9 cellular contexts compared by ENCODE assay signal in genomic region chr19:44024900-44025216, GRCh38. TPM values are rescaled to one million over a fixed set of nuclear protein-coding genes. Genes with fewer than 3 reads are reported as not detected.
DNase-seq lines count a peak whose midpoint lies in the region; ATAC-seq, FAIRE-seq and TF ChIP-seq lines count a peak whose summit lies in the region.
"Had no signal": no experiment of that assay in that cellular context is flagged by ENCODE, and none has a peak within 500 bp of the region (broad histone marks: within the 10 kb centered on the region; RNA-seq: fewer than 3 reads in every experiment).

No MANE protein-coding gene starts in this region.

- no peak for TF ChIP-seq CTCF in GM12878 (IDR thresholded peaks at IDR 0.05 in 2 of 3, conservative IDR thresholded peaks at IDR 0.05 in 1 of 3; ENCODE audit: control insufficient read depth in 2 of 3, extremely low read depth in 1 of 3, insufficient read depth in 1 of 3, low read depth in 3 of 3, low read length in 3 of 3)
- no peak for TF ChIP-seq CTCF in upper lobe of right lung (IDR thresholded peaks at IDR 0.05)

- H3K27ac ChIP-seq in GM12878 (ENCODE audit: control insufficient read depth, insufficient read depth) (no peak overlapping the region; the same call in 1 of the 2 replicates), upper lobe of right lung (peak overlapping the region; percentile 62), small intestine (ENCODE audit: low read depth in 1 of 2, low read length in 1 of 2) (no peak overlapping the region)

- H3K4me3 Mint-ChIP-seq in activated naive CD4-positive, alpha-beta T cell treated with anti-CD3 and anti-CD28 coated beads, Interleukin-2, amount 10 ng/mL, durations not matched to agents 7 days and 5 days = peak overlapping the region; percentile 92
- peak overlapping the region; percentile 98 for H3K4me3 Mint-ChIP-seq in memory B cell

- H3K4me3 ChIP-seq in GM12878 (peak overlapping the region; percentile 77; the same call in 1 of the 2 replicates), upper lobe of right lung (peak overlapping the region; percentile 79), small intestine (ENCODE audit: low read depth in 1 of 2, low read length in 2 of 2) (peak overlapping the region in 1 of 2 donors; percentile 70)

- no peaks in the 10 kb centered on the region for H3K4me1 ChIP-seq in GM12878 (ENCODE audit: control insufficient read depth, insufficient read depth, low read length)
- peaks cover 5% of the 10 kb centered on the region for H3K4me1 ChIP-seq in upper lobe of right lung
- H3K4me1 ChIP-seq in small intestine (ENCODE audit: control insufficient read depth in 2 of 2, insufficient read depth in 1 of 2, low read depth in 1 of 2, low read length in 1 of 2) = peaks cover 0 to 4% of the 10 kb centered on the region in 2 donors

- peaks cover 38% of the 10 kb centered on the region for H3K9me3 Mint-ChIP-seq in activated naive CD4-positive, alpha-beta T cell treated with anti-CD3 and anti-CD28 coated beads, Interleukin-2, amount 10 ng/mL, durations not matched to agents 7 days and 5 days
- peaks cover 27% of the 10 kb centered on the region for H3K9me3 Mint-ChIP-seq in memory B cell

- H3K9ac ChIP-seq in GM12878 (ENCODE audit: control insufficient read depth, insufficient read depth, low read length) = peak overlapping the region; percentile 70; the same call in 1 of the 2 replicates

- WGBS in GM12878 (ENCODE audit: insufficient coverage, insufficient replicate concordance, low lambda C conversion rate, missing lambda C conversion rate) = 59% methylated on average over 4 of the region's 4 CpGs
- 40 to 51% (median 45%) methylated on average over 4 of the region's 4 CpGs for WGBS in small intestine, 3 donors

- H4K20me1 ChIP-seq in GM12878 (ENCODE audit: control insufficient read depth, insufficient read depth) = no peaks in the 10 kb centered on the region

- H2AFZ ChIP-seq in GM12878 (ENCODE audit: control insufficient read depth, low read depth, low read length) = peak overlapping the region; percentile 99

- H3K4me2 ChIP-seq in GM12878 (ENCODE audit: control insufficient read depth, insufficient read depth) = peak overlapping the region; percentile 82

- H3K27me3 Mint-ChIP-seq in activated naive CD4-positive, alpha-beta T cell treated with anti-CD3 and anti-CD28 coated beads, Interleukin-2, amount 10 ng/mL, durations not matched to agents 7 days and 5 days = no peaks in the 10 kb centered on the region
- H3K27me3 Mint-ChIP-seq in memory B cell = peaks cover under 1% of the 10 kb centered on the region

- no TSS peak for BruUV-seq in GM12878 (replicated peaks; lab: Mats Ljungman, UMichigan)

- TF ChIP-seq RAD21 in GM12878 (IDR thresholded peaks at IDR 0.05; ENCODE audit: insufficient read depth, low read depth, low read length) = no peak

- peaks cover 43% of the 10 kb centered on the region for H3K36me3 Mint-ChIP-seq in activated naive CD4-positive, alpha-beta T cell treated with anti-CD3 and anti-CD28 coated beads, Interleukin-2, amount 10 ng/mL, durations not matched to agents 7 days and 5 days
- peaks cover 37% of the 10 kb centered on the region for H3K36me3 Mint-ChIP-seq in memory B cell

- CTCF ChIA-PET in activated naive CD4-positive, alpha-beta T cell treated with anti-CD3 and anti-CD28 coated beads, Interleukin-2, amount 10 ng/mL, durations not matched to agents 7 days and 5 days (lab: Charles Lee) = no interaction called here
- CTCF ChIA-PET in GM12878 (lab: Yijun Ruan, JAX) = interaction anchor here (1.0 to 1.4 kb wide), 3 partner anchors 21 to 90 kb away, joined by 3 to 4 read pairs (median 4); partner anchors contain the start of gene ZNF45

- POLR2A ChIA-PET in GM12878 (lab: Charles Lee) = no interaction called here

- H3K79me2 ChIP-seq in GM12878 (ENCODE audit: control insufficient read depth, insufficient read depth, low read length) = no peaks in the 10 kb centered on the region; the same call in 1 of the 2 replicates

- H3K27ac Mint-ChIP-seq in activated naive CD4-positive, alpha-beta T cell treated with anti-CD3 and anti-CD28 coated beads, Interleukin-2, amount 10 ng/mL, durations not matched to agents 7 days and 5 days = peak overlapping the region; percentile 82
- H3K27ac Mint-ChIP-seq in memory B cell = peak overlapping the region; percentile 79

- no peak for FAIRE-seq in GM12878 (lab: Jason Lieb, UNC)
- no peak for FAIRE-seq in small intestine (lab: Jason Lieb, UNC)
- FAIRE-seq: G401.6 had no signal

- TF ChIP-seq POLR2A in GM12878 (IDR thresholded peaks at IDR 0.05; ENCODE audit: low read depth, low read length) = no peak

- H3K9me3 ChIP-seq in GM12878 (replicated peaks; ENCODE audit: control insufficient read depth, insufficient read depth, low read length) (peaks cover 4% of the 10 kb centered on the region; the same call in 1 of the 3 replicates), upper lobe of right lung (peaks cover 5% of the 10 kb centered on the region), small intestine (ENCODE audit: control insufficient read depth, low read depth) (no peaks in the 10 kb centered on the region)

- TF ChIP-seq EP300 in GM12878 (IDR thresholded peaks at IDR 0.05; ENCODE audit: borderline replicate concordance in 1 of 2, control insufficient read depth in 1 of 2, low read depth in 2 of 2, low read length in 2 of 2) = no peak

- peaks cover 18% of the 10 kb centered on the region for H3K4me1 Mint-ChIP-seq in activated naive CD4-positive, alpha-beta T cell treated with anti-CD3 and anti-CD28 coated beads, Interleukin-2, amount 10 ng/mL, durations not matched to agents 7 days and 5 days
- peaks cover 19% of the 10 kb centered on the region for H3K4me1 Mint-ChIP-seq in memory B cell

- H3K27me3 ChIP-seq in GM12878 (replicated peaks in 1 of 2; ENCODE audit: control insufficient read depth in 2 of 2, insufficient read depth in 2 of 2, low read length in 1 of 2) (no peaks in the 10 kb centered on the region), upper lobe of right lung (no peaks in the 10 kb centered on the region), small intestine (ENCODE audit: control insufficient read depth in 2 of 2, insufficient read depth in 2 of 2, low read length in 2 of 2) (no peaks in the 10 kb centered on the region)

- H3K36me3 ChIP-seq in GM12878 (ENCODE audit: control insufficient read depth in 2 of 2, insufficient read depth in 2 of 2, low read length in 1 of 2) (peaks cover 0 to 1% of the 10 kb centered on the region in 2 experiments; a peak in 2 of 4 replicates), upper lobe of right lung (peaks cover 22% of the 10 kb centered on the region), small intestine (ENCODE audit: control insufficient read depth in 2 of 2, insufficient read depth in 2 of 2, low read length in 2 of 2) (peaks cover 5 to 16% of the 10 kb centered on the region in 2 donors)

- DNase-seq in activated naive CD4-positive, alpha-beta T cell treated with anti-CD3 and anti-CD28 coated beads, Interleukin-2, amount 10 ng/mL, durations not matched to agents 7 days and 5 days = no peak
- no peak for DNase-seq in activated naive CD4-positive, alpha-beta T cell treated with anti-CD3 and anti-CD28 coated beads, Interleukin-2, amount 50 U/mL, for 16 hours
- DNase-seq in GM12878 (ENCODE audit: low read depth, low spot score) (no peak), memory B cell (ENCODE audit: low spot score in 2 of 2) (no peak), upper lobe of right lung (no peak), SW 1271 (lab: John Stamatoyannopoulos, UW) (no peak), small intestine (no peak)

- SMC1A ChIA-PET in GM12878 (lab: Charles Lee; ENCODE audit: uncharacterized antibody, unreplicated experiment) = interaction anchor here (0.6 to 2.7 kb wide), 3 partner anchors 23 to 71 kb away, joined by 3 to 11 read pairs (median 3); partner anchors contain the start of gene ZNF230

- intact Hi-C loops in GM12878 (cut with micrococcal nuclease; ENCODE audit: unreplicated experiment) = no loop called here
- intact Hi-C loops in upper lobe of right lung (cut with DNase I) = no loop called here

- in situ Hi-C loops in GM12878 (cut with MboI) = no loop called here

- ATAC-seq in GM12878 = no peak
- no peak for ATAC-seq in memory B cell (ENCODE audit: low read depth)
- ATAC-seq in upper lobe of right lung = no peak
- ATAC-seq in GM19397 (IDR thresholded peaks at IDR 0.05; ENCODE audit: unreplicated experiment) = no peak

- RAD21 ChIA-PET in GM12878 (lab: Charles Lee; ENCODE audit: unreplicated experiment) = no interaction called here

RNA-seq across cellular contexts. Expression of gene ZNF222, which starts 0.3 kb away (rescaled TPM):
- total RNA-seq in GM12878 (2013; cell fraction: nucleolus; rRNA removed) = 8.6 and 8.8 TPM in 2 replicates
- total RNA-seq in GM12878 (2014; rRNA removed) (4.0 and 4.1 TPM in 2 replicates), GM12878 (2014; rRNA removed; fragmentation: Illumina TruSeq; extraction: Trizol) (4.6 and 5.6 TPM in 2 replicates), GM12878 (2021) (2.9 and 3.9 TPM in 2 replicates), upper lobe of right lung (4.5 TPM)
- polyA plus RNA-seq in GM12878 (2011; ENCODE audit: low read depth) = 3.0 TPM
- polyA plus RNA-seq in GM12878 (2011; rRNA removed) (5.9 and 8.7 TPM in 2 replicates), GM12878 (2014; fragmentation: Illumina TruSeq; extraction: Trizol) (4.4 and 7.4 TPM in 2 replicates), GM12878 (2014; fragmentation: Nextera tagmentation; extraction: Ambion mirVana) (1 to 10 TPM; 3.3 to 4.7 TPM), GM12878 (2014; rRNA removed) (3.2 and 4.6 TPM in 2 replicates), GM12878 (2016; fragmentation: Nextera tagmentation; extraction: Ambion mirVana) (1 to 10 TPM; 2.3 to 2.4 TPM), small intestine (1 to 10 TPM; 1.9 to 3.8 (median 2.9) TPM)
- polyA plus RNA-seq in GM12878 (2011; cell fraction: cytosol; rRNA removed) = 2.9 and 3.2 TPM in 2 replicates
- polyA plus RNA-seq in GM12878 (2011; cell fraction: nucleus; rRNA removed) = 3.2 and 4.6 TPM in 2 replicates
- 3.8 and 5.9 TPM in 2 replicates for polyA plus RNA-seq in GM12878 (2012)
- 5.3 and 6.1 TPM in 2 replicates for polyA minus RNA-seq in GM12878 (2011; rRNA and poly(A)+ RNA removed)
- 1.0 and 1.2 TPM in 2 replicates for polyA minus RNA-seq in GM12878 (2011; cell fraction: cytosol; rRNA and poly(A)+ RNA removed)
- polyA minus RNA-seq in GM12878 (2011; cell fraction: nucleus; rRNA and poly(A)+ RNA removed) = 2.1 and 4.1 TPM in 2 replicates

RNA-seq across cellular contexts. Expression of gene ZNF230, which starts 22.1 kb away (rescaled TPM):
- 24.9 and 29.1 TPM in 2 replicates for total RNA-seq in GM12878 (2013; cell fraction: nucleolus; rRNA removed)
- total RNA-seq in GM12878 (2014; rRNA removed) = 2.7 and 4.0 TPM in 2 replicates
- total RNA-seq in GM12878 (2014; rRNA removed; fragmentation: Illumina TruSeq; extraction: Trizol) = 3.9 and 4.0 TPM in 2 replicates
- 2.3 and 4.1 TPM in 2 replicates for total RNA-seq in GM12878 (2021)
- polyA plus RNA-seq in GM12878 (2011; ENCODE audit: low read depth) = 1.5 TPM
- 9.1 and 11.7 TPM in 2 replicates for polyA plus RNA-seq in GM12878 (2011; rRNA removed)
- polyA plus RNA-seq in GM12878 (2011; cell fraction: cytosol; rRNA removed) = 4.6 and 4.8 TPM in 2 replicates
- polyA plus RNA-seq in GM12878 (2011; cell fraction: nucleus; rRNA removed) = 4.5 and 5.9 TPM in 2 replicates
- 1.6 and 3.2 TPM in 2 replicates for polyA plus RNA-seq in GM12878 (2012)
- polyA plus RNA-seq in GM12878 (2014; fragmentation: Illumina TruSeq; extraction: Trizol) = 3.4 and 3.6 TPM in 2 replicates
- 1 to 10 TPM; 1.8 to 2.5 TPM for polyA plus RNA-seq in GM12878 (2014; fragmentation: Nextera tagmentation; extraction: Ambion mirVana)
- 2.6 and 4.0 TPM in 2 replicates for polyA plus RNA-seq in GM12878 (2014; rRNA removed)
- polyA plus RNA-seq in GM12878 (2016; fragmentation: Nextera tagmentation; extraction: Ambion mirVana) = 1 to 10 TPM; 3.3 to 3.9 TPM
- polyA minus RNA-seq in GM12878 (2011; rRNA and poly(A)+ RNA removed) = 12.1 and 15.7 TPM in 2 replicates
- 3.5 and 5.3 TPM in 2 replicates for polyA minus RNA-seq in GM12878 (2011; cell fraction: cytosol; rRNA and poly(A)+ RNA removed)
- polyA minus RNA-seq in GM12878 (2011; cell fraction: nucleus; rRNA and poly(A)+ RNA removed) = 9.2 and 13.1 TPM in 2 replicates
- total RNA-seq in upper lobe of right lung = 5.2 TPM
- 1 to 10 TPM; 1.1 to 1.8 (median 1.4) TPM for polyA plus RNA-seq in small intestine

RNA-seq across cellular contexts. Expression of gene ZNF223, which starts 27.0 kb away (rescaled TPM):
- 9.5 and 10.0 TPM in 2 replicates for total RNA-seq in GM12878 (2013; cell fraction: nucleolus; rRNA removed)
- total RNA-seq in GM12878 (2014; rRNA removed) (0.11 TPM in 1 of 2 replicates, not detected in the other), GM12878 (2014; rRNA removed; fragmentation: Illumina TruSeq; extraction: Trizol) (0.18 TPM in 1 of 2 replicates, not detected in the other), GM12878 (2021) (not detected in 2 replicates), upper lobe of right lung (5.8 TPM)
- polyA plus RNA-seq in GM12878 (2011; ENCODE audit: low read depth) = 0.75 TPM
- polyA plus RNA-seq in GM12878 (2011; rRNA removed) (3.7 and 5.0 TPM in 2 replicates), GM12878 (2014; fragmentation: Illumina TruSeq; extraction: Trizol) (0.09 TPM in 1 of 2 replicates, not detected in the other), GM12878 (2014; fragmentation: Nextera tagmentation; extraction: Ambion mirVana) (under 1 TPM in 1 of 2 experiments, not detected in 1; 0.16 TPM), GM12878 (2014; rRNA removed) (0.05 and 0.14 TPM in 2 replicates), GM12878 (2016; fragmentation: Nextera tagmentation; extraction: Ambion mirVana) (under 1 TPM in 1 of 2 experiments, not detected in 1; 0.20 TPM), small intestine (1 to 10 TPM; 3.3 to 8.7 (median 4.1) TPM)
- polyA plus RNA-seq in GM12878 (2011; cell fraction: cytosol; rRNA removed) = 1.0 and 1.6 TPM in 2 replicates
- 5.3 and 6.2 TPM in 2 replicates for polyA plus RNA-seq in GM12878 (2011; cell fraction: nucleus; rRNA removed)
- 0.23 and 0.59 TPM in 2 replicates for polyA plus RNA-seq in GM12878 (2012)
- polyA minus RNA-seq in GM12878 (2011; rRNA and poly(A)+ RNA removed) = 3.1 and 3.2 TPM in 2 replicates
- 1.5 and 3.2 TPM in 2 replicates for polyA minus RNA-seq in GM12878 (2011; cell fraction: cytosol; rRNA and poly(A)+ RNA removed)
- 3.3 TPM in 2 replicates for polyA minus RNA-seq in GM12878 (2011; cell fraction: nucleus; rRNA and poly(A)+ RNA removed)

RNA-seq across cellular contexts. Expression of gene ZNF155, which starts 40.9 kb away (rescaled TPM):
- 35.4 and 44.6 TPM in 2 replicates for total RNA-seq in GM12878 (2013; cell fraction: nucleolus; rRNA removed)
- total RNA-seq in GM12878 (2014; rRNA removed) (5.7 and 7.5 TPM in 2 replicates), GM12878 (2014; rRNA removed; fragmentation: Illumina TruSeq; extraction: Trizol) (8.3 and 9.4 TPM in 2 replicates), GM12878 (2021) (5.8 and 6.2 TPM in 2 replicates), upper lobe of right lung (8.7 TPM)
- 4.2 TPM for polyA plus RNA-seq in GM12878 (2011; ENCODE audit: low read depth)
- polyA plus RNA-seq in GM12878 (2011; rRNA removed) (12.2 and 15.6 TPM in 2 replicates), GM12878 (2014; fragmentation: Illumina TruSeq; extraction: Trizol) (7.3 and 9.7 TPM in 2 replicates), GM12878 (2014; fragmentation: Nextera tagmentation; extraction: Ambion mirVana) (1 to 10 TPM; 2.4 to 3.4 TPM), GM12878 (2014; rRNA removed) (5.0 and 5.6 TPM in 2 replicates), GM12878 (2016; fragmentation: Nextera tagmentation; extraction: Ambion mirVana) (1 to 10 TPM; 2.8 to 3.9 TPM), small intestine (1 to 10 TPM; 3.7 to 8.7 (median 4.3) TPM)
- 4.5 and 5.1 TPM in 2 replicates for polyA plus RNA-seq in GM12878 (2011; cell fraction: cytosol; rRNA removed)
- polyA plus RNA-seq in GM12878 (2011; cell fraction: nucleus; rRNA removed) = 9.2 and 11.6 TPM in 2 replicates
- 5.2 and 5.5 TPM in 2 replicates for polyA plus RNA-seq in GM12878 (2012)
- polyA minus RNA-seq in GM12878 (2011; rRNA and poly(A)+ RNA removed) = 11.2 and 13.2 TPM in 2 replicates
- polyA minus RNA-seq in GM12878 (2011; cell fraction: cytosol; rRNA and poly(A)+ RNA removed) = 2.9 and 3.9 TPM in 2 replicates
- 8.1 and 10.1 TPM in 2 replicates for polyA minus RNA-seq in GM12878 (2011; cell fraction: nucleus; rRNA and poly(A)+ RNA removed)

RNA-seq across cellular contexts. Expression of gene ZNF284, which starts 47.1 kb away (rescaled TPM):
- 5.3 and 5.8 TPM in 2 replicates for total RNA-seq in GM12878 (2013; cell fraction: nucleolus; rRNA removed)
- total RNA-seq in GM12878 (2014; rRNA removed) = 0.45 and 0.49 TPM in 2 replicates
- 0.72 and 0.88 TPM in 2 replicates for total RNA-seq in GM12878 (2014; rRNA removed; fragmentation: Illumina TruSeq; extraction: Trizol)
- 0.53 and 0.82 TPM in 2 replicates for total RNA-seq in GM12878 (2021)
- 0.28 TPM for polyA plus RNA-seq in GM12878 (2011; ENCODE audit: low read depth)
- polyA plus RNA-seq in GM12878 (2011; rRNA removed) = 1.7 TPM in 2 replicates
- polyA plus RNA-seq in GM12878 (2011; cell fraction: cytosol; rRNA removed) = 0.72 and 0.81 TPM in 2 replicates
- polyA plus RNA-seq in GM12878 (2011; cell fraction: nucleus; rRNA removed) = 0.91 TPM in 2 replicates
- 0.74 and 0.76 TPM in 2 replicates for polyA plus RNA-seq in GM12878 (2012)
- 0.48 and 0.62 TPM in 2 replicates for polyA plus RNA-seq in GM12878 (2014; fragmentation: Illumina TruSeq; extraction: Trizol)
- polyA plus RNA-seq in GM12878 (2014; fragmentation: Nextera tagmentation; extraction: Ambion mirVana) = under 1 TPM; 0.37 to 0.68 TPM
- polyA plus RNA-seq in GM12878 (2014; rRNA removed) = 0.25 and 0.35 TPM in 2 replicates
- polyA plus RNA-seq in GM12878 (2016; fragmentation: Nextera tagmentation; extraction: Ambion mirVana) = under 1 TPM; 0.60 TPM
- 2.0 and 2.7 TPM in 2 replicates for polyA minus RNA-seq in GM12878 (2011; rRNA and poly(A)+ RNA removed)
- 1.1 and 1.5 TPM in 2 replicates for polyA minus RNA-seq in GM12878 (2011; cell fraction: cytosol; rRNA and poly(A)+ RNA removed)
- polyA minus RNA-seq in GM12878 (2011; cell fraction: nucleus; rRNA and poly(A)+ RNA removed) = 0.48 and 0.57 TPM in 2 replicates
- 2.9 TPM for total RNA-seq in upper lobe of right lung
- under 1 TPM; 0.67 to 0.81 (median 0.72) TPM for polyA plus RNA-seq in small intestine
